In genomic region chr5:174187481-174187880, GRCh38 we compare ENCODE assay signal across 19 cellular contexts.
"Had no signal": no experiment of that assay in that cellular context is flagged by ENCODE, and none has a peak within 500 bp of the region (broad histone marks: within the 10 kb centered on the region; RNA-seq: fewer than 3 reads in every experiment).

No MANE protein-coding gene starts in this region.

- H3K27ac Mint-ChIP-seq: effector memory CD8-positive, alpha-beta T cell; naive thymus-derived CD8-positive, alpha-beta T cell; nephron progenitor cell; progenitor cell of endocrine pancreas; stimulated activated effector memory CD8-positive, alpha-beta T cell treated with anti-CD3 and anti-CD28 coated beads, Interleukin-12 subunit alpha, Interleukin-12 subunit beta, amount 100 ng/mL, for 72 hours had no signal

- H3K27me3 ChIP-seq: colonic mucosa, pancreas, thyroid gland, vagina had no signal

- H3K9me3 ChIP-seq: colonic mucosa, lower lobe of right lung, pancreas, sigmoid colon, stomach, thyroid gland, vagina had no signal

- H3K4me1 Mint-ChIP-seq: naive thymus-derived CD8-positive, alpha-beta T cell; stimulated activated effector memory CD8-positive, alpha-beta T cell treated with anti-CD3 and anti-CD28 coated beads, Interleukin-12 subunit alpha, Interleukin-12 subunit beta, amount 100 ng/mL, for 72 hours had no signal

- H3K36me3 Mint-ChIP-seq: naive thymus-derived CD8-positive, alpha-beta T cell; stimulated activated effector memory CD8-positive, alpha-beta T cell treated with anti-CD3 and anti-CD28 coated beads, Interleukin-12 subunit alpha, Interleukin-12 subunit beta, amount 100 ng/mL, for 72 hours had no signal

- H3K9me3 Mint-ChIP-seq: effector memory CD8-positive, alpha-beta T cell; naive thymus-derived CD8-positive, alpha-beta T cell; nephron progenitor cell; stimulated activated effector memory CD8-positive, alpha-beta T cell treated with anti-CD3 and anti-CD28 coated beads, Interleukin-12 subunit alpha, Interleukin-12 subunit beta, amount 100 ng/mL, for 72 hours had no signal

- H3K4me3 Mint-ChIP-seq: effector memory CD8-positive, alpha-beta T cell; naive thymus-derived CD8-positive, alpha-beta T cell; nephron progenitor cell; stimulated activated effector memory CD8-positive, alpha-beta T cell treated with anti-CD3 and anti-CD28 coated beads, Interleukin-12 subunit alpha, Interleukin-12 subunit beta, amount 100 ng/mL, for 72 hours had no signal

- H3K4me3 ChIP-seq: colonic mucosa, lower lobe of right lung, pancreas, sigmoid colon, stomach, thyroid gland, vagina had no signal

- DNase-seq: colonic mucosa; dermis blood vessel endothelial cell; effector memory CD8-positive, alpha-beta T cell; left ventricle myocardium superior; lower lobe of right lung; naive thymus-derived CD8-positive, alpha-beta T cell; nephron progenitor cell; occipital lobe; pancreas; sigmoid colon; stimulated activated CD4-positive, alpha-beta T cell treated with anti-CD3 and anti-CD28 coated beads, Interleukin-2, amount 100 ng/mL, for 24 hours; stimulated activated CD4-positive, alpha-beta T cell treated with anti-CD3 and anti-CD28 coated beads, Interleukin-4, amount 100 ng/mL, for 24 hours; stimulated activated naive CD4-positive, alpha-beta T cell treated with Interleukin-2 at 50 U/mL for 16 hours; stomach; thyroid gland; trophoblast cell had no signal

- H3K36me3 ChIP-seq: colonic mucosa, lower lobe of right lung, pancreas, sigmoid colon, stomach, thyroid gland, vagina had no signal

- H3K27ac ChIP-seq: colonic mucosa, lower lobe of right lung, pancreas, sigmoid colon, stomach, thyroid gland, vagina had no signal

- H3K4me1 ChIP-seq: colonic mucosa, lower lobe of right lung, pancreas, sigmoid colon, thyroid gland, vagina had no signal
